In the genomic region with DNA sequence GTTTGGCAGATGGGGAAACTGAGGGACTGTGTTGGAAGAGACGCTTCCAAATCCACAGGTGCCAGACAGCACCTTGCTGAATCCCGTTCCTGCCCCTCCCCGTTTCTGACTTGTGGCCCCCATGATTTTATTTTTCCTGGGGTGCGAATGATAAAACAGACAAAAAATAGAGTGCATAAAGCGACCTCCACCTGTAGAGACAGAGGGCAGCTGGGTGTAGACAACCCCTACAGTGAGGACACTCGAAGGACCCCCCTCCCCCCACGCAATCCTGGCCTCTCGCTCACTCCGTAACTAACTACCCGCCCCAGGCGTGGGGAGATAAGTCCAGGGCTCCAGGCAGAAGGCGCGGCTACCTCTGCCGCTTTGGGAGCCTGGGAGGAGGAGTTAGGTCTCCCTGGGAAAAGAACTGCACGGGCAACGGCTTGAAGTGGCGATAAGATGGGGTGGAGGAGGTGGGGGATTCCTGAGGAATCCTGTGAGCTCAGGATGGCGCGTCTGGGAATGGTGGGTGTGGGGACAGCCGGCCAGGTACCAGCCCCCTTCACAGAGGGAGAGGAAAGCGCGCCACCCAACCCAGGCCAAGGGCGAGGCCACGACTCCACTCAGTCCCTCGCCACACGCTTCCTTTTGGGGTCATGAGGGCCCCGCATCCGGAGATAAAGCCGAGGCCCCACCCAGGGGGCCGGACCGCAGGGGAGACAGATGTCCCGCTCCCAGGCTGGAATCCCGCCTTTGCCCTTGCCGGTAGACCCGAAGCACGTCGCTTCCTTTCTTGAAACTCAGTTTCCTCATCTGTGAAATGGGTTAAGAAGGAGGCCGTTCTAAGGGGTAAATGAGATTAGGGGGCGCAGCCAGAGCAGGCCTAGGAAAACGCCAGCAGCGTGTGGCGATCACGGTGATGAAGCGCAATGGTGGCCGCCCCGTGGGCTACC, we compare ENCODE assay signal across 1 cellular context.
TF ChIP-seq lines count a peak whose summit lies in the region.

No MANE protein-coding gene starts in this region.

TF ChIP-seq in K562, 482 proteins besides CTCF, POLR2A, EP300 and RAD21 (continued from another document and continues in another):
- TF ChIP-seq NFE2L1 (tag; IDR thresholded peaks at IDR 0.05; ENCODE audit: borderline replicate concordance, low read depth) (no peak), BRF1 (IDR thresholded peaks at IDR 0.05; ENCODE audit: borderline replicate concordance, extremely low read depth, insufficient read length) (no peak), CBX3 (IDR thresholded peaks at IDR 0.05; ENCODE audit: borderline replicate concordance in 1 of 2, low read length in 2 of 2) (no peak), PATZ1 (CRISPR knock-in tag; IDR thresholded peaks at IDR 0.05; ENCODE audit: borderline replicate concordance) (no peak), ADNP (tag; IDR thresholded peaks at IDR 0.05) (peak; percentile 97), SRSF3 (IDR thresholded peaks at IDR 0.05; ENCODE audit: insufficient read depth, low read length) (no peak), POLR2AphosphoS2 (IDR thresholded peaks at IDR 0.05; ENCODE audit: low read length) (peak; percentile 72; the same call in 1 of the 2 replicates), ZNF431 (CRISPR knock-in tag; IDR thresholded peaks at IDR 0.05) (0 out of 2 replicates have a peak, but pooled peaks have one; percentile 15), ZFP30 (CRISPR knock-in tag; IDR thresholded peaks at IDR 0.05; ENCODE audit: borderline replicate concordance) (no peak), RBFOX2 (IDR thresholded peaks at IDR 0.05; ENCODE audit: low read depth, low read length) (peak; percentile 84), NCOA2 (IDR thresholded peaks at IDR 0.05; ENCODE audit: partially characterized antibody in 2 of 2) (no peak), ARID1B (IDR thresholded peaks at IDR 0.05) (peak; percentile 80), NBN (IDR thresholded peaks at IDR 0.05; ENCODE audit: low read depth) (peak; percentile 65; the same call in 1 of the 2 replicates), RBM17 (IDR thresholded peaks at IDR 0.05; ENCODE audit: borderline replicate concordance, low read depth, low read length) (no peak), ARHGAP35 (IDR thresholded peaks at IDR 0.05; ENCODE audit: partially characterized antibody) (no peak), TCF7 (IDR thresholded peaks at IDR 0.05; ENCODE audit: borderline replicate concordance) (no peak), NONO (IDR thresholded peaks at IDR 0.05; ENCODE audit: low read depth in 2 of 2, low read length in 1 of 2) (no peak), NR4A1 (CRISPR knock-in tag; IDR thresholded peaks at IDR 0.05) (no peak), NR4A1 (tag; IDR thresholded peaks at IDR 0.05) (no peak), FOXA3 (CRISPR knock-in tag; conservative IDR thresholded peaks at IDR 0.05 in 1 of 2, IDR thresholded peaks at IDR 0.05 in 1 of 2) (no peak), JUND (IDR thresholded peaks at IDR 0.05; ENCODE audit: borderline replicate concordance, low read depth, low read length) (peak; percentile 49; the same call in 1 of the 2 replicates), JUND (tag; IDR thresholded peaks at IDR 0.05; ENCODE audit: borderline replicate concordance, low read depth, low read length) (no peak), ZNF584 (CRISPR knock-in tag; IDR thresholded peaks at IDR 0.05; ENCODE audit: low read depth) (no peak), TAF1 (IDR thresholded peaks at IDR 0.05; ENCODE audit: control insufficient read depth, extremely low read depth, insufficient read depth, low read length, severe bottlenecking) (peak; percentile 28), KLF13 (tag; IDR thresholded peaks at IDR 0.05; ENCODE audit: borderline replicate concordance, low read depth) (no peak), SMC3 (conservative IDR thresholded peaks at IDR 0.05; ENCODE audit: insufficient read depth, low read depth, low read length) (0 out of 2 replicates have a peak, but pooled peaks have one; percentile 4), RBM34 (IDR thresholded peaks at IDR 0.05; ENCODE audit: borderline replicate concordance, insufficient read depth, low read length) (no peak), NR3C1 (CRISPR knock-in tag; IDR thresholded peaks at IDR 0.05) (no peak), ZC3H8 (IDR thresholded peaks at IDR 0.05) (no peak), NR2C2 (CRISPR knock-in tag; IDR thresholded peaks at IDR 0.05) (no peak), NR2C2 (tag; IDR thresholded peaks at IDR 0.05) (peak; percentile 62), KDM4B (IDR thresholded peaks at IDR 0.05; ENCODE audit: borderline replicate concordance in 2 of 2, low read depth in 1 of 2) (peak in 1 of 2 experiments; percentile 65; a peak in 1 of 4 replicates), HEY1 (CRISPR knock-in tag; IDR thresholded peaks at IDR 0.05; ENCODE audit: borderline replicate concordance) (no peak), ETS2 (tag; IDR thresholded peaks at IDR 0.05; ENCODE audit: borderline replicate concordance, poor library complexity, severe bottlenecking) (no peak), HDAC1 (IDR thresholded peaks at IDR 0.05) (peak in 1 of 2 experiments; percentile 68; a peak in 1 of 4 replicates), MTF1 (CRISPR knock-in tag; IDR thresholded peaks at IDR 0.05; ENCODE audit: borderline replicate concordance) (no peak), KDM2B (CRISPR knock-in tag; IDR thresholded peaks at IDR 0.05) (no peak), NFXL1 (CRISPR knock-in tag; IDR thresholded peaks at IDR 0.05) (no peak), GABPB1 (CRISPR knock-in tag; IDR thresholded peaks at IDR 0.05) (no peak), NCOA4 (IDR thresholded peaks at IDR 0.05; ENCODE audit: partially characterized antibody) (no peak), SRSF9 (IDR thresholded peaks at IDR 0.05; ENCODE audit: borderline replicate concordance, low read depth, low read length) (no peak), DMBX1 (CRISPR knock-in tag; IDR thresholded peaks at IDR 0.05; ENCODE audit: borderline replicate concordance) (peak; percentile 30; the same call in 1 of the 2 replicates), NCOA6 (IDR thresholded peaks at IDR 0.05) (no peak), ZNF263 (CRISPR knock-in tag; IDR thresholded peaks at IDR 0.05; ENCODE audit: borderline replicate concordance) (no peak), CREB1 (IDR thresholded peaks at IDR 0.05) (0 out of 2 replicates have a peak, but pooled peaks have one; percentile 26), CREB1 (CRISPR knock-in tag; IDR thresholded peaks at IDR 0.05) (no peak), ZNF354B (CRISPR knock-in tag; IDR thresholded peaks at IDR 0.05) (no peak), HMBOX1 (IDR thresholded peaks at IDR 0.05) (peak; percentile 91), SMAD2 (IDR thresholded peaks at IDR 0.05; ENCODE audit: low read depth, low read length) (no peak), HDAC6 (IDR thresholded peaks at IDR 0.05; ENCODE audit: low read depth, low read length) (no peak), MCM7 (IDR thresholded peaks at IDR 0.05) (no peak), FOXM1 (IDR thresholded peaks at IDR 0.05; ENCODE audit: low read depth) (no peak; the same call in 1 of the 2 replicates), FOXM1 (CRISPR knock-in tag; IDR thresholded peaks at IDR 0.05; ENCODE audit: low read depth) (no peak), ZNF778 (CRISPR knock-in tag; IDR thresholded peaks at IDR 0.05) (no peak), GTF2A2 (tag; IDR thresholded peaks at IDR 0.05) (no peak), MYBL2 (IDR thresholded peaks at IDR 0.05; ENCODE audit: low read depth) (no peak), MYBL2 (CRISPR knock-in tag; IDR thresholded peaks at IDR 0.05; ENCODE audit: borderline replicate concordance) (no peak)
- TF ChIP-seq, protein P1, sequence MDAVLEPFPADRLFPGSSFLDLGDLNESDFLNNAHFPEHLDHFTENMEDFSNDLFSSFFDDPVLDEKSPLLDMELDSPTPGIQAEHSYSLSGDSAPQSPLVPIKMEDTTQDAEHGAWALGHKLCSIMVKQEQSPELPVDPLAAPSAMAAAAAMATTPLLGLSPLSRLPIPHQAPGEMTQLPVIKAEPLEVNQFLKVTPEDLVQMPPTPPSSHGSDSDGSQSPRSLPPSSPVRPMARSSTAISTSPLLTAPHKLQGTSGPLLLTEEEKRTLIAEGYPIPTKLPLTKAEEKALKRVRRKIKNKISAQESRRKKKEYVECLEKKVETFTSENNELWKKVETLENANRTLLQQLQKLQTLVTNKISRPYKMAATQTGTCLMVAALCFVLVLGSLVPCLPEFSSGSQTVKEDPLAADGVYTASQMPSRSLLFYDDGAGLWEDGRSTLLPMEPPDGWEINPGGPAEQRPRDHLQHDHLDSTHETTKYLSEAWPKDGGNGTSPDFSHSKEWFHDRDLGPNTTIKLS (IDR thresholded peaks at IDR 0.05; ENCODE audit: borderline replicate concordance, low read depth): peak; percentile 65
- TF ChIP-seq, protein P2, sequence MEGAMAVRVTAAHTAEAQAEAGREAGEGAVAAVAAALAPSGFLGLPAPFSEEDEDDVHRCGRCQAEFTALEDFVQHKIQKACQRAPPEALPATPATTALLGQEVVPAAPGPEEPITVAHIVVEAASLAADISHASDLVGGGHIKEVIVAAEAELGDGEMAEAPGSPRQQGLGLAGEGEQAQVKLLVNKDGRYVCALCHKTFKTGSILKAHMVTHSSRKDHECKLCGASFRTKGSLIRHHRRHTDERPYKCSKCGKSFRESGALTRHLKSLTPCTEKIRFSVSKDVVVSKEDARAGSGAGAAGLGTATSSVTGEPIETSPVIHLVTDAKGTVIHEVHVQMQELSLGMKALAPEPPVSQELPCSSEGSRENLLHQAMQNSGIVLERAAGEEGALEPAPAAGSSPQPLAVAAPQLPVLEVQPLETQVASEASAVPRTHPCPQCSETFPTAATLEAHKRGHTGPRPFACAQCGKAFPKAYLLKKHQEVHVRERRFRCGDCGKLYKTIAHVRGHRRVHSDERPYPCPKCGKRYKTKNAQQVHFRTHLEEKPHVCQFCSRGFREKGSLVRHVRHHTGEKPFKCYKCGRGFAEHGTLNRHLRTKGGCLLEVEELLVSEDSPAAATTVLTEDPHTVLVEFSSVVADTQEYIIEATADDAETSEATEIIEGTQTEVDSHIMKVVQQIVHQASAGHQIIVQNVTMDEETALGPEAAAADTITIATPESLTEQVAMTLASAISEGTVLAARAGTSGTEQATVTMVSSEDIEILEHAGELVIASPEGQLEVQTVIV (CRISPR knock-in tag; IDR thresholded peaks at IDR 0.05; ENCODE audit: borderline replicate concordance): no peak
- TF ChIP-seq, protein P3, sequence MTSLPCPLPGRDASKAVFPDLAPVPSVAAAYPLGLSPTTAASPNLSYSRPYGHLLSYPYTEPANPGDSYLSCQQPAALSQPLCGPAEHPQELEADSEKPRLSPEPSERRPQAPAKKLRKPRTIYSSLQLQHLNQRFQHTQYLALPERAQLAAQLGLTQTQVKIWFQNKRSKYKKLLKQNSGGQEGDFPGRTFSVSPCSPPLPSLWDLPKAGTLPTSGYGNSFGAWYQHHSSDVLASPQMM (CRISPR knock-in tag; IDR thresholded peaks at IDR 0.05): no peak
- TF ChIP-seq, protein P4, sequence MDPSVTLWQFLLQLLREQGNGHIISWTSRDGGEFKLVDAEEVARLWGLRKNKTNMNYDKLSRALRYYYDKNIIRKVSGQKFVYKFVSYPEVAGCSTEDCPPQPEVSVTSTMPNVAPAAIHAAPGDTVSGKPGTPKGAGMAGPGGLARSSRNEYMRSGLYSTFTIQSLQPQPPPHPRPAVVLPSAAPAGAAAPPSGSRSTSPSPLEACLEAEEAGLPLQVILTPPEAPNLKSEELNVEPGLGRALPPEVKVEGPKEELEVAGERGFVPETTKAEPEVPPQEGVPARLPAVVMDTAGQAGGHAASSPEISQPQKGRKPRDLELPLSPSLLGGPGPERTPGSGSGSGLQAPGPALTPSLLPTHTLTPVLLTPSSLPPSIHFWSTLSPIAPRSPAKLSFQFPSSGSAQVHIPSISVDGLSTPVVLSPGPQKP (CRISPR knock-in tag; IDR thresholded peaks at IDR 0.05): no peak
